28 cellular contexts compared by ENCODE assay signal in genomic region chr9:126688617-126689016, GRCh38.
"Had no signal": no experiment of that assay in that cellular context is flagged by ENCODE, and none has a peak within 500 bp of the region (broad histone marks: within the 10 kb centered on the region; RNA-seq: fewer than 3 reads in every experiment).

No MANE protein-coding gene starts in this region.

- H3K9me2 ChIP-seq: SK-N-SH had no signal

- H3K9ac ChIP-seq: SK-N-SH had no signal

- H3K27me3 ChIP-seq: SJCRH30 had no signal

- H3K4me1 Mint-ChIP-seq: activated CD8-positive, alpha-beta memory T cell treated with anti-CD3 and anti-CD28 coated beads, Interleukin-2, amount 10 ng/mL, durations not matched to agents 7 days and 5 days; activated naive CD4-positive, alpha-beta T cell treated with anti-CD3 and anti-CD28 coated beads, Interleukin-2, amount 50 U/mL, for 24 hours had no signal

- H3K36me3 ChIP-seq: Peyer's patch had no signal

- H3K27ac Mint-ChIP-seq: activated CD8-positive, alpha-beta memory T cell treated with anti-CD3 and anti-CD28 coated beads, Interleukin-2, amount 10 ng/mL, durations not matched to agents 7 days and 5 days; activated naive CD4-positive, alpha-beta T cell treated with anti-CD3 and anti-CD28 coated beads, Interleukin-2, amount 50 U/mL, for 24 hours; activated T-cell treated with anti-CD3 and anti-CD28 coated beads, Interleukin-2, amount 50 U/mL, for 24 hours; activated T-helper 1 cell treated with anti-CD3 and anti-CD28 coated beads, Interleukin-12 subunit alpha, Interleukin-12 subunit beta, Interleukin-2, Interleukin-4 antibody, amounts not matched to agents 30 ng/mL and 10 ng/mL and 1 ng/mL, durations not matched to agents 14 hours and 24 hours and 36 hours had no signal

- H3K4me1 ChIP-seq: body of pancreas, Peyer's patch, SJCRH30 had no signal

- H3K4me3 ChIP-seq: body of pancreas, Peyer's patch, SJCRH30 had no signal

- H3K4me2 ChIP-seq: SK-N-SH had no signal

- ATAC-seq: activated CD4-positive, CD25-positive, alpha-beta regulatory T cell treated with anti-CD3 and anti-CD28 coated beads, Interleukin-2, amount 50 U/mL, for 24 hours; activated CD8-positive, alpha-beta memory T cell treated with anti-CD3 and anti-CD28 coated beads, Interleukin-2, amount 10 ng/mL, durations not matched to agents 7 days and 5 days; body of pancreas had no signal

- H3K9me3 ChIP-seq: body of pancreas, Peyer's patch, SJCRH30, SK-N-SH had no signal

- H3K36me3 Mint-ChIP-seq: activated CD8-positive, alpha-beta memory T cell treated with anti-CD3 and anti-CD28 coated beads, Interleukin-2, amount 10 ng/mL, durations not matched to agents 7 days and 5 days; activated naive CD4-positive, alpha-beta T cell treated with anti-CD3 and anti-CD28 coated beads, Interleukin-2, amount 50 U/mL, for 24 hours had no signal

- H3K4me3 Mint-ChIP-seq: activated CD8-positive, alpha-beta memory T cell treated with anti-CD3 and anti-CD28 coated beads, Interleukin-2, amount 10 ng/mL, durations not matched to agents 7 days and 5 days; activated naive CD4-positive, alpha-beta T cell treated with anti-CD3 and anti-CD28 coated beads, Interleukin-2, amount 50 U/mL, for 24 hours; activated T-cell treated with anti-CD3 and anti-CD28 coated beads, Interleukin-2, amount 50 U/mL, for 24 hours; activated T-helper 1 cell treated with anti-CD3 and anti-CD28 coated beads, Interleukin-12 subunit alpha, Interleukin-12 subunit beta, Interleukin-2, Interleukin-4 antibody, amounts not matched to agents 30 ng/mL and 10 ng/mL and 1 ng/mL, durations not matched to agents 14 hours and 24 hours and 36 hours had no signal

- DNase-seq: activated CD4-positive, alpha-beta T cell treated with anti-CD3 and anti-CD28 coated beads for 4 hours; activated CD4-positive, alpha-beta T cell treated with anti-CD3 and anti-CD28 coated beads, Interleukin-2, amount 50 U/mL, for 4 hours; activated CD8-positive, alpha-beta memory T cell treated with anti-CD3 and anti-CD28 coated beads, Interleukin-2, amount 10 ng/mL, durations not matched to agents 7 days and 5 days; activated effector memory CD4-positive, alpha-beta T cell treated with Interleukin-2 at 50 U/mL for 16 hours; activated naive CD4-positive, alpha-beta T cell; activated T-cell treated with anti-CD3 and anti-CD28 coated beads, Interleukin-2, amount 50 U/mL, for 24 hours; aorta; body of pancreas; central memory CD4-positive, alpha-beta T cell; MM.1S; NCI-H1105; NCI-H1436; NCI-H1694 treated with DMSO at 0.1 percent for 48 hours; NCI-H2029 treated with DMSO at 0.1 percent for 48 hours; NCI-H510A treated with DMSO at 0.1 percent for 48 hours; NCI-H69; NK-92 treated with Interleukin-12 subunit alpha and Interleukin-12 subunit beta, amount 100 ng/mL, for 24 hours; OCI-M1; Peyer's patch; Right ventricle myocardium superior; SJCRH30; SK-N-SH; T-helper 1 cell had no signal

- H3K9me3 Mint-ChIP-seq: activated naive CD4-positive, alpha-beta T cell treated with anti-CD3 and anti-CD28 coated beads, Interleukin-2, amount 50 U/mL, for 24 hours; activated T-cell treated with anti-CD3 and anti-CD28 coated beads, Interleukin-2, amount 50 U/mL, for 24 hours; activated T-helper 1 cell treated with anti-CD3 and anti-CD28 coated beads, Interleukin-12 subunit alpha, Interleukin-12 subunit beta, Interleukin-2, Interleukin-4 antibody, amounts not matched to agents 30 ng/mL and 10 ng/mL and 1 ng/mL, durations not matched to agents 14 hours and 24 hours and 36 hours had no signal

- H3K27ac ChIP-seq: body of pancreas, Peyer's patch, RWPE1, SJCRH30, VCaP had no signal
